In genomic region chr4:101597204-101597603, GRCh38 we compare ENCODE assay signal across 9 cellular contexts.
DNase-seq lines count a peak whose midpoint lies in the region; ATAC-seq and TF ChIP-seq lines count a peak whose summit lies in the region.
"Had no signal": no experiment of that assay in that cellular context is flagged by ENCODE, and none has a peak within 500 bp of the region (broad histone marks: within the 10 kb centered on the region; RNA-seq: fewer than 3 reads in every experiment).

No MANE protein-coding gene starts in this region.

- H3K4me1 ChIP-seq in upper lobe of right lung: no peaks in the 10 kb centered on the region

- no peaks in the 10 kb centered on the region for H3K9me3 ChIP-seq in upper lobe of right lung

- peak; percentile 48 for ATAC-seq in HG03442 (IDR thresholded peaks at IDR 0.05; ENCODE audit: unreplicated experiment)
- no peak for ATAC-seq in upper lobe of right lung
- no peak for ATAC-seq in GM19324 (IDR thresholded peaks at IDR 0.05; ENCODE audit: low FRiP score, unreplicated experiment)

- H3K4me3 ChIP-seq in upper lobe of right lung (no peak overlapping the region), dorsolateral prefrontal cortex (no peak overlapping the region)
- H3K4me3 ChIP-seq: coronary artery had no signal

- H3K36me3 ChIP-seq in upper lobe of right lung: no peaks in the 10 kb centered on the region

- TF ChIP-seq CTCF in upper lobe of right lung (IDR thresholded peaks at IDR 0.05) (peak; percentile 18), dorsolateral prefrontal cortex (IDR thresholded peaks at IDR 0.05 in 54 of 56, conservative IDR thresholded peaks at IDR 0.05 in 2 of 56; ENCODE audit: low read depth in 1 of 56, partially characterized antibody in 56 of 56) (peak in 3 of 56 donors; percentile 7 to 12 (median 8))

- H3K27ac ChIP-seq in upper lobe of right lung (no peak overlapping the region), dorsolateral prefrontal cortex (no peak overlapping the region)
- H3K27ac ChIP-seq: coronary artery had no signal

- H3K27me3 ChIP-seq in upper lobe of right lung (no peaks in the 10 kb centered on the region), dorsolateral prefrontal cortex (no peaks in the 10 kb centered on the region)

- peak; percentile 11 for DNase-seq in stimulated activated CD4-positive, alpha-beta T cell treated with anti-CD3 and anti-CD28 coated beads, Interleukin-2, amount 100 ng/mL, for 4 hours (ENCODE audit: low read depth)
- no peak for DNase-seq in stimulated activated CD4-positive, alpha-beta T cell treated with anti-CD3 and anti-CD28 coated beads, Interleukin-4, amount 100 ng/mL, for 1 hour
- peak; percentile 2 for DNase-seq in amniotic epithelial cell (ENCODE audit: low read depth)
- no peak for DNase-seq in upper lobe of right lung
- DNase-seq in dorsolateral prefrontal cortex: no peak
- DNase-seq in NCI-H2196 (lab: John Stamatoyannopoulos, UW; ENCODE audit: unreplicated experiment): no peak

- intact Hi-C loops in upper lobe of right lung (cut with DNase I) (no loop called here), dorsolateral prefrontal cortex (cut with DNase I) (no loop called here)

Comparison
In these comparisons a context has a peak if more than half of its experiments do, and no peak if none do; other contexts are left out.
1. DNase-seq: peak in stimulated activated CD4-positive, alpha-beta T cell treated with anti-CD3 and anti-CD28 coated beads, Interleukin-2, amount 100 ng/mL, for 4 hours (single experiment) and amniotic epithelial cell (single experiment); none in stimulated activated CD4-positive, alpha-beta T cell treated with anti-CD3 and anti-CD28 coated beads, Interleukin-4, amount 100 ng/mL, for 1 hour (single experiment), upper lobe of right lung (single experiment), dorsolateral prefrontal cortex (0 of 10) and NCI-H2196 (single experiment).